Comparison of ENCODE assay signal across 2 cellular contexts in the genomic region with DNA sequence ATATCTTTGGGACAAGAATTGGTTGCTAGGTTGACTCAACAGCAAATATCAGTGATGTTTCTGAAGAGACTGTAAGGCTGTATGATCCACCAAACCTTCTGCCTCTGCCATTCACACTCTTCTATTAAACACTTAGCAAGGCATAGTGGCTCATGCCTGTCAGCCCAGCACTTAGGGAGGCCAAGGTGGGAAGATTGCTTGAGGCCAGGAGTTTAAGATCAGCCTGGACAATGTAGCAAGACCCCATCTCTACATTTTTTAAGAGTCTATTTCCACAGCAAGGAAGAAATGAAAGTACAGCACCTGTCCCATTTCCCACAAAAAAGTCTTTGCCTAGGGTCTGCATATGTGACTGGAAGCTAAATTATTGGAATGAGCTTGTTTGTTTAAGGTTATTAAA.
TF ChIP-seq lines count a peak whose summit lies in the region.

No MANE protein-coding gene starts in this region.

TF ChIP-seq in HepG2, 621 proteins besides CTCF, POLR2A, EP300 and RAD21:
- peak; percentile 70 for TF ChIP-seq ZNF121 (CRISPR knock-in tag; IDR thresholded peaks at IDR 0.05)
- TF ChIP-seq ZBTB43 (CRISPR knock-in tag; conservative IDR thresholded peaks at IDR 0.05), result no peak

TF ChIP-seq in WTC11, 78 proteins besides CTCF, POLR2A, EP300 and RAD21:
- TF ChIP-seq ZNF281 (CRISPR knock-in tag; IDR thresholded peaks at IDR 0.05) (no peak), ZNF121 (CRISPR knock-in tag; IDR thresholded peaks at IDR 0.05) (0 out of 2 replicates have a peak, but pooled peaks have one; percentile 65)
